In the genomic region with DNA sequence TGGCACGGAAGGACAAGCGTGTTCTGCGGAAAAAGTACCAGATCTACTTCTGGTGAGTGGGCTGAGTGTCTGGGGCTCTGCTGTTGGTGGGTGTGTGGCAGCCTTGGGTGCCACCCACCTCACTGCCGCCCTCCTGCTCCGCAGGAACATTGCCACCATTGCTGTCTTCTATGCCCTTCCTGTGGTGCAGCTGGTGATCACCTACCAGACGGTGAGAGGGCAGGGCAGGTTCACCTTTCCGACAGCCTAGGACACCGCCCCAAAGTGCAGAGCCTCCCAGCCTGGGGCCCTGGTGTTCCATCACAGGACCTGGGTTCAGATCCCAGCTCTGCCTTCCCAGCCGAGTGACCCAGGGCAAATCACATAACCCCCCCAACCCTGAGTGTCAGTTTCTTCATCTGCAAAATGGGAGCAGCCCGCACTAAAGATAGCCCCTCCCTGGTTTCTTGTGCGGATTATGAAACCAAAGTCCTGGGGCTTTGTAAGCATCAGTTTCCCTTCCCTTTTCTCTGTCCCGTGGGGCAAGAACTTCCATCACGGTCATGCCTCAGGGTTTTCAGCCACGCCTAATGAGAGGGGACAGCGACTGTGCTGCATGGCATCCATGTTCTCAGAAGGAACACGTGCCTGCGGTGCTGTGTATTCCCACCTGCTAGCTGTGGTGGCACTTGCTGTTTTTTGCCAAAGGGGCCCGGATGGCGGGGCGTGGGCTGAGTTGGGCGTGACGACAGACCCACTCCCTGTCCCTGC, we compare ENCODE assay signal across 1 cellular context.
TF ChIP-seq lines count a peak whose summit lies in the region.

No MANE protein-coding gene starts in this region.

TF ChIP-seq in K562, 482 proteins besides CTCF, POLR2A, EP300 and RAD21:
- TF ChIP-seq POLR2G (IDR thresholded peaks at IDR 0.05; ENCODE audit: low read depth, low read length), result peak; percentile 8; the same call in 1 of the 2 replicates
- TF ChIP-seq SMAD4 (CRISPR knock-in tag; conservative IDR thresholded peaks at IDR 0.05), result no peak
- TF ChIP-seq, protein P1, sequence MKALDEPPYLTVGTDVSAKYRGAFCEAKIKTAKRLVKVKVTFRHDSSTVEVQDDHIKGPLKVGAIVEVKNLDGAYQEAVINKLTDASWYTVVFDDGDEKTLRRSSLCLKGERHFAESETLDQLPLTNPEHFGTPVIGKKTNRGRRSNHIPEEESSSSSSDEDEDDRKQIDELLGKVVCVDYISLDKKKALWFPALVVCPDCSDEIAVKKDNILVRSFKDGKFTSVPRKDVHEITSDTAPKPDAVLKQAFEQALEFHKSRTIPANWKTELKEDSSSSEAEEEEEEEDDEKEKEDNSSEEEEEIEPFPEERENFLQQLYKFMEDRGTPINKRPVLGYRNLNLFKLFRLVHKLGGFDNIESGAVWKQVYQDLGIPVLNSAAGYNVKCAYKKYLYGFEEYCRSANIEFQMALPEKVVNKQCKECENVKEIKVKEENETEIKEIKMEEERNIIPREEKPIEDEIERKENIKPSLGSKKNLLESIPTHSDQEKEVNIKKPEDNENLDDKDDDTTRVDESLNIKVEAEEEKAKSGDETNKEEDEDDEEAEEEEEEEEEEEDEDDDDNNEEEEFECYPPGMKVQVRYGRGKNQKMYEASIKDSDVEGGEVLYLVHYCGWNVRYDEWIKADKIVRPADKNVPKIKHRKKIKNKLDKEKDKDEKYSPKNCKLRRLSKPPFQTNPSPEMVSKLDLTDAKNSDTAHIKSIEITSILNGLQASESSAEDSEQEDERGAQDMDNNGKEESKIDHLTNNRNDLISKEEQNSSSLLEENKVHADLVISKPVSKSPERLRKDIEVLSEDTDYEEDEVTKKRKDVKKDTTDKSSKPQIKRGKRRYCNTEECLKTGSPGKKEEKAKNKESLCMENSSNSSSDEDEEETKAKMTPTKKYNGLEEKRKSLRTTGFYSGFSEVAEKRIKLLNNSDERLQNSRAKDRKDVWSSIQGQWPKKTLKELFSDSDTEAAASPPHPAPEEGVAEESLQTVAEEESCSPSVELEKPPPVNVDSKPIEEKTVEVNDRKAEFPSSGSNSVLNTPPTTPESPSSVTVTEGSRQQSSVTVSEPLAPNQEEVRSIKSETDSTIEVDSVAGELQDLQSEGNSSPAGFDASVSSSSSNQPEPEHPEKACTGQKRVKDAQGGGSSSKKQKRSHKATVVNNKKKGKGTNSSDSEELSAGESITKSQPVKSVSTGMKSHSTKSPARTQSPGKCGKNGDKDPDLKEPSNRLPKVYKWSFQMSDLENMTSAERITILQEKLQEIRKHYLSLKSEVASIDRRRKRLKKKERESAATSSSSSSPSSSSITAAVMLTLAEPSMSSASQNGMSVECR (CRISPR knock-in tag; IDR thresholded peaks at IDR 0.05), result 0 out of 2 replicates have a peak, but pooled peaks have one; percentile 34
- TF ChIP-seq TRIM24 (IDR thresholded peaks at IDR 0.05), result no peak
- no peak for TF ChIP-seq CBX1 (IDR thresholded peaks at IDR 0.05; ENCODE audit: low read depth)
- 0 out of 2 replicates have a peak, but pooled peaks have one; percentile 39 for TF ChIP-seq ZNF740 (CRISPR knock-in tag; IDR thresholded peaks at IDR 0.05)
- 0 out of 4 replicates have a peak, but pooled peaks of 1 of the 2 experiments have one; percentile 33 for TF ChIP-seq ZNF740 (tag; IDR thresholded peaks at IDR 0.05)
- TF ChIP-seq ZBTB11 (CRISPR knock-in tag; IDR thresholded peaks at IDR 0.05), result no peak
